In genomic region chr22:19075404-19075803, GRCh38 we compare ENCODE assay signal across 26 cellular contexts. TPM values are rescaled to one million over a fixed set of nuclear protein-coding genes. Genes with fewer than 3 reads are reported as not detected.
DNase-seq lines count a peak whose midpoint lies in the region; ATAC-seq and TF ChIP-seq lines count a peak whose summit lies in the region.
"Had no signal": no experiment of that assay in that cellular context is flagged by ENCODE, and none has a peak within 500 bp of the region (broad histone marks: within the 10 kb centered on the region; RNA-seq: fewer than 3 reads in every experiment).

No MANE protein-coding gene starts in this region.

- 92 to 100% methylated on average over 1 of the region's 1 CpG for WGBS in transverse colon (ENCODE audit: low coverage in 1 of 2), 2 donors

- H3K4me3 ChIP-seq in CD4-positive, CD25-positive, alpha-beta regulatory T cell (ENCODE audit: low read depth, low read length): no peak overlapping the region
- H3K4me3 ChIP-seq in transverse colon: no peak overlapping the region
- H3K4me3 ChIP-seq: A549; BLaER1 treated with 17β-estradiol and CSF1 and Interleukin-3, amounts not matched to agents 10 nM and 100 nM; GM23338 had no signal

- peaks cover 32% of the 10 kb centered on the region for H3K4me1 Mint-ChIP-seq in activated naive CD4-positive, alpha-beta T cell treated with anti-CD3 and anti-CD28 coated beads, Interleukin-2, amount 50 U/mL, for 24 hours
- peaks cover 19 to 34% (median 26%) of the 10 kb centered on the region in 4 donors for H3K4me1 Mint-ChIP-seq in CD4-positive, CD25-positive, alpha-beta regulatory T cell
- peaks cover 2% of the 10 kb centered on the region for H3K4me1 Mint-ChIP-seq in activated B cell treated with CpG ODN at 0.5 μM for 24 hours
- peaks cover 18 to 41% (median 29%) of the 10 kb centered on the region in 4 donors for H3K4me1 Mint-ChIP-seq in naive thymus-derived CD8-positive, alpha-beta T cell
- H3K4me1 Mint-ChIP-seq: CD14-positive monocyte, GM23338 had no signal

- no peaks in the 10 kb centered on the region for H3K27me3 Mint-ChIP-seq in activated naive CD4-positive, alpha-beta T cell treated with anti-CD3 and anti-CD28 coated beads, Interleukin-2, amount 50 U/mL, for 24 hours
- no peaks in the 10 kb centered on the region for H3K27me3 Mint-ChIP-seq in CD4-positive, CD25-positive, alpha-beta regulatory T cell
- no peaks in the 10 kb centered on the region for H3K27me3 Mint-ChIP-seq in activated B cell treated with CpG ODN at 0.5 μM for 24 hours
- H3K27me3 Mint-ChIP-seq in naive thymus-derived CD8-positive, alpha-beta T cell: no peaks in the 10 kb centered on the region
- H3K27me3 Mint-ChIP-seq: CD4-positive, alpha-beta memory T cell had no signal

- no peaks in the 10 kb centered on the region for H3K9me3 ChIP-seq in CD4-positive, CD25-positive, alpha-beta regulatory T cell (ENCODE audit: control insufficient read depth in 2 of 2, low read length in 2 of 2)
- no peaks in the 10 kb centered on the region for H3K9me3 ChIP-seq in transverse colon
- H3K9me3 ChIP-seq: A549; BE2C; BLaER1 treated with 17β-estradiol and CSF1 and Interleukin-3, amounts not matched to agents 10 nM and 100 nM had no signal

- intact Hi-C loops in activated B cell treated with CpG ODN at 0.5 μM for 24 hours (cut with micrococcal nuclease): no loop called here
- intact Hi-C loops in transverse colon (cut with DNase I; ENCODE audit: low total_unique reads): no loop called here

- H3K27ac Mint-ChIP-seq in activated naive CD4-positive, alpha-beta T cell treated with anti-CD3 and anti-CD28 coated beads, Interleukin-2, amount 50 U/mL, for 24 hours: peak overlapping the region; percentile 2
- H3K27ac Mint-ChIP-seq in CD4-positive, CD25-positive, alpha-beta regulatory T cell: peak overlapping the region; percentile 29 to 47 (median 29)
- H3K27ac Mint-ChIP-seq in activated B cell treated with CpG ODN at 0.5 μM for 24 hours: peak overlapping the region; percentile 9
- peak overlapping the region in 6 of 10 donors; percentile 4 to 60 (median 24) for H3K27ac Mint-ChIP-seq in naive thymus-derived CD8-positive, alpha-beta T cell
- H3K27ac Mint-ChIP-seq: GM23338 had no signal

- H3K9me3 Mint-ChIP-seq in activated naive CD4-positive, alpha-beta T cell treated with anti-CD3 and anti-CD28 coated beads, Interleukin-2, amount 50 U/mL, for 24 hours: no peaks in the 10 kb centered on the region
- H3K9me3 Mint-ChIP-seq in CD4-positive, CD25-positive, alpha-beta regulatory T cell: no peaks in the 10 kb centered on the region
- H3K9me3 Mint-ChIP-seq in activated B cell treated with CpG ODN at 0.5 μM for 24 hours: no peaks in the 10 kb centered on the region
- H3K9me3 Mint-ChIP-seq in naive thymus-derived CD8-positive, alpha-beta T cell: no peaks in the 10 kb centered on the region
- H3K9me3 Mint-ChIP-seq: CD14-positive monocyte; CD4-positive, alpha-beta memory T cell; GM23338; H9 had no signal

- POLR2A ChIA-PET in activated B cell treated with CpG ODN at 0.5 μM for 24 hours (lab: Charles Lee): no interaction called here
- POLR2A ChIA-PET in naive thymus-derived CD8-positive, alpha-beta T cell (lab: Charles Lee): no interaction called here

- TF ChIP-seq EP300 in transverse colon (IDR thresholded peaks at IDR 0.05; ENCODE audit: low read depth): no peak

- ATAC-seq in CD4-positive, CD25-positive, alpha-beta regulatory T cell (ENCODE audit: low read depth in 2 of 2): no peak
- ATAC-seq in activated B cell treated with CpG ODN at 0.5 μM for 24 hours (ENCODE audit: low read depth): no peak
- ATAC-seq in naive thymus-derived CD8-positive, alpha-beta T cell: no peak
- ATAC-seq: A549, GM23338, HCT116 had no signal

- H3K4me3 Mint-ChIP-seq in activated naive CD4-positive, alpha-beta T cell treated with anti-CD3 and anti-CD28 coated beads, Interleukin-2, amount 50 U/mL, for 24 hours: no peak overlapping the region
- H3K4me3 Mint-ChIP-seq in CD4-positive, CD25-positive, alpha-beta regulatory T cell: no peak overlapping the region
- H3K4me3 Mint-ChIP-seq in activated B cell treated with CpG ODN at 0.5 μM for 24 hours: no peak overlapping the region
- no peak overlapping the region for H3K4me3 Mint-ChIP-seq in naive thymus-derived CD8-positive, alpha-beta T cell
- H3K4me3 Mint-ChIP-seq: CD14-positive monocyte; CD4-positive, alpha-beta memory T cell; GM23338; H9 had no signal

- in situ Hi-C loops in transverse colon (cut with MboI; ENCODE audit: low pct_ligation_motif_present in 1 of 4, low pct_unique_long_range_greater_than_20kb in 1 of 4, low sequenced_read_pairs in 3 of 4): no loop called here

- DNase-seq in activated naive CD4-positive, alpha-beta T cell treated with Interleukin-2 at 50 U/mL for 16 hours: no peak
- no peak for DNase-seq in CD4-positive, CD25-positive, alpha-beta regulatory T cell
- DNase-seq in activated B cell treated with CpG ODN at 0.5 μM for 24 hours (no peak), transverse colon (no peak), hepatic stellate cell (ENCODE audit: low spot score) (no peak)
- DNase-seq in naive thymus-derived CD8-positive, alpha-beta T cell: no peak
- DNase-seq: 8988T; ACHN; AML-193; BE2C; Calu3; CD4-positive, alpha-beta memory T cell; COR-L47; DMS53; DMS79 treated with DMSO at 0.1 percent for 48 hours; GF-D8; H9 had no signal

- H3K36me3 ChIP-seq in CD4-positive, CD25-positive, alpha-beta regulatory T cell (ENCODE audit: control insufficient read depth, insufficient read depth, low read length): peaks cover 37% of the 10 kb centered on the region
- no peaks in the 10 kb centered on the region for H3K36me3 ChIP-seq in transverse colon

- H3K27ac ChIP-seq in CD4-positive, CD25-positive, alpha-beta regulatory T cell (ENCODE audit: insufficient read depth, low read length, poor library complexity, severe bottlenecking): no peak overlapping the region
- no peak overlapping the region for H3K27ac ChIP-seq in transverse colon
- H3K27ac ChIP-seq: A549; BLaER1 treated with 17β-estradiol and CSF1 and Interleukin-3, amounts not matched to agents 10 nM and 100 nM had no signal

- peaks cover 12% of the 10 kb centered on the region for H3K36me3 Mint-ChIP-seq in activated naive CD4-positive, alpha-beta T cell treated with anti-CD3 and anti-CD28 coated beads, Interleukin-2, amount 50 U/mL, for 24 hours
- peaks cover 22% of the 10 kb centered on the region for H3K36me3 Mint-ChIP-seq in CD4-positive, CD25-positive, alpha-beta regulatory T cell
- peaks cover 43% of the 10 kb centered on the region for H3K36me3 Mint-ChIP-seq in activated B cell treated with CpG ODN at 0.5 μM for 24 hours (ENCODE audit: low read depth)
- H3K36me3 Mint-ChIP-seq in naive thymus-derived CD8-positive, alpha-beta T cell: peaks cover 0 to 62% (median 0%) of the 10 kb centered on the region in 3 donors

- CTCF ChIA-PET in activated B cell treated with CpG ODN at 0.5 μM for 24 hours (lab: Charles Lee): no interaction called here

- TF ChIP-seq POLR2A in transverse colon (IDR thresholded peaks at IDR 0.05): no peak

- no peak for TF ChIP-seq CTCF in activated B cell treated with CpG ODN at 0.5 μM for 24 hours (IDR thresholded peaks at IDR 0.05)
- no peak for TF ChIP-seq CTCF in transverse colon (IDR thresholded peaks at IDR 0.05)

- no peaks in the 10 kb centered on the region for H3K4me1 ChIP-seq in CD4-positive, CD25-positive, alpha-beta regulatory T cell (ENCODE audit: control insufficient read depth, insufficient read depth, low read length, poor library complexity, severe bottlenecking)
- H3K4me1 ChIP-seq in transverse colon: peaks cover 0 to 4% (median 0%) of the 10 kb centered on the region in 4 donors
- H3K4me1 ChIP-seq: A549, BE2C had no signal

- H3K27me3 ChIP-seq in CD4-positive, CD25-positive, alpha-beta regulatory T cell (ENCODE audit: control insufficient read depth, insufficient read depth, low read length): no peaks in the 10 kb centered on the region
- H3K27me3 ChIP-seq in transverse colon: no peaks in the 10 kb centered on the region
- H3K27me3 ChIP-seq: BE2C; BLaER1 treated with 17β-estradiol and CSF1 and Interleukin-3, amounts not matched to agents 10 nM and 100 nM had no signal

RNA-seq across cellular contexts. Expression of gene DGCR2, which starts 46.8 kb away (rescaled TPM):
- 58.4 TPM for total RNA-seq in CD4-positive, CD25-positive, alpha-beta regulatory T cell
- 10 to 100 TPM; 51.8 to 75.2 (median 57.2) TPM for polyA plus RNA-seq in CD4-positive, CD25-positive, alpha-beta regulatory T cell
- 29.3 and 33.2 TPM in 2 replicates for total RNA-seq in activated B cell treated with CpG ODN at 0.5 μM for 24 hours
- total RNA-seq in naive thymus-derived CD8-positive, alpha-beta T cell: 10 to 100 TPM; 63.3 to 66.6 TPM
- 10 to 100 TPM; 29.5 to 61.8 (median 37.8) TPM for polyA plus RNA-seq in naive thymus-derived CD8-positive, alpha-beta T cell
- 100 to 1,000 TPM in 1 of 4 donors, 10 to 100 TPM in 3; 71.6 to 106 (median 94.3) TPM for total RNA-seq in transverse colon

RNA-seq across cellular contexts. Expression of gene TSSK2, which starts 55.7 kb away (rescaled TPM):
- total RNA-seq in CD4-positive, CD25-positive, alpha-beta regulatory T cell: not detected
- not detected for polyA plus RNA-seq in CD4-positive, CD25-positive, alpha-beta regulatory T cell
- 0.13 TPM in 1 of 2 replicates, not detected in the other for total RNA-seq in activated B cell treated with CpG ODN at 0.5 μM for 24 hours
- total RNA-seq in naive thymus-derived CD8-positive, alpha-beta T cell: not detected
- polyA plus RNA-seq in naive thymus-derived CD8-positive, alpha-beta T cell: not detected
- total RNA-seq in transverse colon: not detected
- total RNA-seq: Calu3; CD4-positive, alpha-beta memory T cell; Daoy; G401; GM23338; H4; H9 had no signal
- polyA plus RNA-seq: A549; CD14-positive monocyte; CD4-positive, alpha-beta memory T cell; GM23338 had no signal
